In genomic region chr12:92146865-92147264, GRCh38 we compare ENCODE assay signal across 2 cellular contexts.
TF ChIP-seq lines count a peak whose summit lies in the region.

No MANE protein-coding gene starts in this region.

TF ChIP-seq in HCT116, 20 proteins besides CTCF, POLR2A, EP300 and RAD21:
- TF ChIP-seq EZH2 (IDR thresholded peaks at IDR 0.05) (no peak), CBX3 (IDR thresholded peaks at IDR 0.05; ENCODE audit: low read depth) (no peak), POLR2AphosphoS5 (IDR thresholded peaks at IDR 0.05; ENCODE audit: low read depth, low read length) (no peak), TCF7L2 (IDR thresholded peaks at IDR 0.05; ENCODE audit: borderline replicate concordance, extremely low read depth, insufficient read depth, insufficient read length) (no peak), MAX (IDR thresholded peaks at IDR 0.05) (no peak), FOSL1 (IDR thresholded peaks at IDR 0.05; ENCODE audit: low read depth) (no peak), JUND (IDR thresholded peaks at IDR 0.05) (no peak), YY1 (IDR thresholded peaks at IDR 0.05; ENCODE audit: extremely low read depth, insufficient replicate concordance, low read depth, low read length) (no peak), ZNF274 (IDR thresholded peaks at IDR 0.05; ENCODE audit: low read depth, low read length) (no peak)
TF ChIP-seq in HCT116: peak in this region for 0.

TF ChIP-seq in GM12878, 131 proteins besides CTCF, POLR2A, EP300 and RAD21 (continued from another document):
- TF ChIP-seq, protein P1, sequence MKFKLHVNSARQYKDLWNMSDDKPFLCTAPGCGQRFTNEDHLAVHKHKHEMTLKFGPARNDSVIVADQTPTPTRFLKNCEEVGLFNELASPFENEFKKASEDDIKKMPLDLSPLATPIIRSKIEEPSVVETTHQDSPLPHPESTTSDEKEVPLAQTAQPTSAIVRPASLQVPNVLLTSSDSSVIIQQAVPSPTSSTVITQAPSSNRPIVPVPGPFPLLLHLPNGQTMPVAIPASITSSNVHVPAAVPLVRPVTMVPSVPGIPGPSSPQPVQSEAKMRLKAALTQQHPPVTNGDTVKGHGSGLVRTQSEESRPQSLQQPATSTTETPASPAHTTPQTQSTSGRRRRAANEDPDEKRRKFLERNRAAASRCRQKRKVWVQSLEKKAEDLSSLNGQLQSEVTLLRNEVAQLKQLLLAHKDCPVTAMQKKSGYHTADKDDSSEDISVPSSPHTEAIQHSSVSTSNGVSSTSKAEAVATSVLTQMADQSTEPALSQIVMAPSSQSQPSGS (IDR thresholded peaks at IDR 0.05; ENCODE audit: low read length), result 0 out of 2 replicates have a peak, but pooled peaks have one; percentile 19
